In genomic region chr22:31846161-31847115, GRCh38 we compare ENCODE assay signal across 1 cellular context.
TF ChIP-seq lines count a peak whose summit lies in the region.

No MANE protein-coding gene starts in this region.

TF ChIP-seq in K562, 482 proteins besides CTCF, POLR2A, EP300 and RAD21 (continued from another document):
- TF ChIP-seq ZNF655 (CRISPR knock-in tag; IDR thresholded peaks at IDR 0.05): no peak
- TF ChIP-seq TCF7L2 (IDR thresholded peaks at IDR 0.05; ENCODE audit: low read depth, low read length): no peak
- peak in 1 of 3 experiments; percentile 27 for TF ChIP-seq YY1 (IDR thresholded peaks at IDR 0.05; ENCODE audit: borderline replicate concordance in 1 of 3, control insufficient read depth in 1 of 3, extremely low read depth in 1 of 3, insufficient read depth in 3 of 3, insufficient read length in 1 of 3, insufficient replicate concordance in 2 of 3, low read depth in 1 of 3, low read length in 2 of 3)
- no peak for TF ChIP-seq FIP1L1 (IDR thresholded peaks at IDR 0.05; ENCODE audit: low read depth, low read length, poor library complexity, severe bottlenecking)
- TF ChIP-seq ZNF143 (CRISPR knock-in tag; IDR thresholded peaks at IDR 0.05): no peak
- TF ChIP-seq ATF2 (CRISPR knock-in tag; IDR thresholded peaks at IDR 0.05): no peak
- TF ChIP-seq CBX2 (IDR thresholded peaks at IDR 0.05; ENCODE audit: insufficient read depth, low read length, poor library complexity, severe bottlenecking): no peak
- TF ChIP-seq FOS (IDR thresholded peaks at IDR 0.05; ENCODE audit: extremely low read depth, insufficient read length): no peak
- TF ChIP-seq ZNF316 (IDR thresholded peaks at IDR 0.05): peak; percentile 66
- TF ChIP-seq DEAF1 (CRISPR knock-in tag; IDR thresholded peaks at IDR 0.05): no peak
- no peak for TF ChIP-seq TSC22D4 (tag; IDR thresholded peaks at IDR 0.05)
- TF ChIP-seq ZNF282 (CRISPR knock-in tag; IDR thresholded peaks at IDR 0.05): no peak
